Comparison of ENCODE assay signal across 24 cellular contexts in the genomic region with DNA sequence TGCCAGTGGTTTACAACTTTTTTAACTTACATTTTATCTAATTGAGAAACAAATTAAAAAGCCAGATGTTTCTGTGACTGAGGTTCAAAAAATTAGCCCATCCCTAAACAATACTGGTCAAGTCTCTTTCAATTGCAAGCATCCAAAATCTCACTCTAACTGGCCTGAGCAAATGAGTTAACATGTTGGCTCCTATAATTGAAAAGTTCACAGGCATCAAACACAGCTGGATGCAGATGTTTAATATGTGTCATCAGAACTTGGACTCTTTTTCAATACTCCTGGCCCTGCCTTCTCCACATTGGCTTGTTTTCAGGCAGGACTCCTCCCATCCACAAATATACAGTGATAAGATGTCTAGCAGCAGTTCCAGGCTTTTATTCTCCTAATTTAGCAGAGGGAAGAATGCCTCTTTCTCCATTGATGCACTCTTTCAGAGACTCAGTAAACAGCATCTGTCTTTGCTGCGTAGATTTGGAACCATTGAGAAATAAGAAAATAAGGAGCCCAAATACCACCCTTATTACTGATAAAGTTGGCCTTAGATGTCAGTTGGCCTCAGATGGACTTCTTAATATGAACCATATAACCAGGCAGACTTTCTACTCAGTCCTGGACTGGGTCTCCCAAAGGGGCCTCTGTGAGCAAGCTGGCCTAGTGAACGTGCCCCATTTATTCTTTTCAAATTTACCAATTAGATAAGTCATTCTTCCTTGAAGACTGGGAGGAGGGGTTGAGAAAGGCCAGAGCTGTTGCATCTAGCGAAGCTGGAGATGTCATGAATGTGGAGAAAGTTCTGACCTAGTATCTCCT. TPM values are rescaled to one million over a fixed set of nuclear protein-coding genes. Genes with fewer than 3 reads are reported as not detected.
DNase-seq lines count a peak whose midpoint lies in the region; ATAC-seq and TF ChIP-seq lines count a peak whose summit lies in the region.
"Had no signal": no experiment of that assay in that cellular context is flagged by ENCODE, and none has a peak within 500 bp of the region (broad histone marks: within the 10 kb centered on the region; RNA-seq: fewer than 3 reads in every experiment).

No MANE protein-coding gene starts in this region.

- H3K9ac ChIP-seq in trophoblast cell (ENCODE audit: low read length) (no peak overlapping the region), mammary epithelial cell (ENCODE audit: insufficient read depth, low read length) (no peak overlapping the region)
- H3K9ac ChIP-seq: KMS-11 had no signal

- H3K4me3 ChIP-seq in choroid plexus epithelial cell (ENCODE audit: low read depth, low read length) (no peak overlapping the region), heart right ventricle (no peak overlapping the region), trophoblast cell (ENCODE audit: low read depth, low read length) (no peak overlapping the region), mammary epithelial cell (replicated peaks in 1 of 3; ENCODE audit: insufficient read depth in 1 of 3, low read depth in 2 of 3, low read length in 3 of 3) (no peak overlapping the region)
- H3K4me3 ChIP-seq: HAP-1 had no signal

- H2BK5ac ChIP-seq in trophoblast cell (ENCODE audit: low read depth, low read length, poor library complexity), result peak overlapping the region; percentile 81

- intact Hi-C loops in heart right ventricle (cut with DNase I) (loop anchor here in 1 of 10 donors (10.0 kb wide), 2 partner anchors 248 to 368 kb away; no protein-coding TSS in a partner anchor), mammary epithelial cell (cut with micrococcal nuclease) (no loop called here)

- dilution Hi-C loops in mammary epithelial cell (cut with HindIII; ENCODE audit: low sequenced_read_pairs), result no loop called here

- H2AK5ac ChIP-seq in trophoblast cell (ENCODE audit: low read length), result peak overlapping the region; percentile 37

- H3K36me3 ChIP-seq in heart right ventricle (no peaks in the 10 kb centered on the region), trophoblast cell (ENCODE audit: control insufficient read depth in 1 of 2, insufficient read depth in 2 of 2, low read length in 2 of 2) (no peaks in the 10 kb centered on the region), mammary epithelial cell (ENCODE audit: insufficient read depth, low read length) (no peaks in the 10 kb centered on the region)
- H3K36me3 ChIP-seq: HAP-1 had no signal

- H3K9me3 ChIP-seq in heart right ventricle (no peaks in the 10 kb centered on the region), trophoblast cell (ENCODE audit: insufficient read depth, low read depth, low read length) (no peaks in the 10 kb centered on the region), mammary epithelial cell (replicated peaks; ENCODE audit: insufficient read depth, low read length) (no peaks in the 10 kb centered on the region)
- H3K9me3 ChIP-seq: HAP-1 had no signal

- peak overlapping the region; percentile 58 for H4K8ac ChIP-seq in trophoblast cell (ENCODE audit: low read depth, low read length)

- H3K4me1 ChIP-seq in heart right ventricle, result peaks cover 0 to 15% (median 0%) of the 10 kb centered on the region in 9 donors
- peaks cover 4 to 5% of the 10 kb centered on the region in 2 experiments for H3K4me1 ChIP-seq in trophoblast cell (ENCODE audit: control insufficient read depth in 1 of 2, insufficient read depth in 2 of 2, low read length in 2 of 2)
- peaks cover 20% of the 10 kb centered on the region for H3K4me1 ChIP-seq in mammary epithelial cell (ENCODE audit: insufficient read depth, low read length)
- H3K4me1 ChIP-seq: HAP-1 had no signal

- H3K18ac ChIP-seq in trophoblast cell (ENCODE audit: low read length), result no peak overlapping the region

- DNase-seq in EH (ENCODE audit: low read depth), result peak; percentile 49
- peak; percentile 61 for DNase-seq in choroid plexus epithelial cell (ENCODE audit: low read depth)
- peak in 1 of 2 donors; percentile 43 for DNase-seq in heart right ventricle
- peak in 1 of 2 donors; percentile 71 for DNase-seq in trophoblast cell
- DNase-seq in GOT3 (lab: John Stamatoyannopoulos, UW), result no peak
- no peak for DNase-seq in cerebellum (ENCODE audit: low spot score)
- DNase-seq in mammary epithelial cell, result no peak
- DNase-seq: activated CD4-positive, alpha-beta memory T cell treated with anti-CD3 and anti-CD28 coated beads, Interleukin-2, amount 10 ng/mL, durations not matched to agents 7 days and 5 days; activated CD4-positive, CD25-positive, alpha-beta regulatory T cell; activated naive CD4-positive, alpha-beta T cell treated with Interleukin-2 at 50 U/mL for 16 hours; anterior cingulate cortex; CD8-positive, alpha-beta memory T cell; DMS53; effector CD8-positive, alpha-beta T cell; immature natural killer cell; naive B cell; NCI-H1048; NCI-H2029; NCI-H345 had no signal

- H2BK12ac ChIP-seq in trophoblast cell (ENCODE audit: low read length), result peak overlapping the region; percentile 86

- H4K12ac ChIP-seq in trophoblast cell (ENCODE audit: low read depth, low read length), result no peak overlapping the region

- H3K79me2 ChIP-seq in trophoblast cell (ENCODE audit: control insufficient read depth, insufficient read depth, low read length, poor library complexity) (no peaks in the 10 kb centered on the region), mammary epithelial cell (ENCODE audit: insufficient read depth, low read length) (no peaks in the 10 kb centered on the region)

- no peaks in the 10 kb centered on the region for H4K20me1 ChIP-seq in mammary epithelial cell (ENCODE audit: insufficient read depth, low read length)

- H3K4me2 ChIP-seq in trophoblast cell (ENCODE audit: low read length), result no peak overlapping the region
- H3K4me2 ChIP-seq in mammary epithelial cell (ENCODE audit: insufficient read depth, low read depth, low read length), result no peak overlapping the region
- H3K4me2 ChIP-seq: KMS-11 had no signal

- H3K27me3 ChIP-seq in heart right ventricle, result no peaks in the 10 kb centered on the region
- no peaks in the 10 kb centered on the region for H3K27me3 ChIP-seq in trophoblast cell (ENCODE audit: insufficient read depth, low read length)
- no peaks in the 10 kb centered on the region for H3K27me3 ChIP-seq in mammary epithelial cell (ENCODE audit: insufficient read depth, low read length)

- H3K79me1 ChIP-seq in trophoblast cell (ENCODE audit: low read length), result peaks cover 23% of the 10 kb centered on the region

- WGBS in heart right ventricle, 2 donors, result 74 to 82% methylated on average over 3 of the region's 3 CpGs
- no CpG with 5 or more reads among the region's 3 CpGs for WGBS in trophoblast cell (ENCODE audit: extremely low coverage, insufficient coverage, insufficient read length)
- 98% methylated on average over 3 of the region's 3 CpGs for WGBS in mammary epithelial cell (ENCODE audit: low coverage, missing lambda C conversion rate)

- BruUV-seq in mammary epithelial cell (replicated peaks; lab: Mats Ljungman, UMichigan), result no TSS peak

- H3K14ac ChIP-seq in trophoblast cell (ENCODE audit: low read length), result peak overlapping the region; percentile 67

- peak overlapping the region; percentile 77 for H2BK120ac ChIP-seq in trophoblast cell (ENCODE audit: insufficient read depth, low read length, poor library complexity)

- H2AFZ ChIP-seq in trophoblast cell (ENCODE audit: insufficient read depth, low read length, poor library complexity) (no peak overlapping the region), mammary epithelial cell (ENCODE audit: low read depth, low read length) (no peak overlapping the region)

- ATAC-seq in heart right ventricle (peak; percentile 81 to 89 (median 86)), GM18907 (IDR thresholded peaks at IDR 0.05; ENCODE audit: unreplicated experiment) (no peak)
- ATAC-seq: Panc1, SK-N-SH treated with all-trans-retinoic acid at 6 μM for 48 hours had no signal

- H4K91ac ChIP-seq in trophoblast cell (ENCODE audit: low read depth, low read length), result peak overlapping the region; percentile 82

- no peak overlapping the region for H3K4ac ChIP-seq in trophoblast cell (ENCODE audit: low read depth, low read length)

- in situ Hi-C loops in mammary epithelial cell (cut with MboI; ENCODE audit: low sequenced_read_pairs in 2 of 2), result no loop called here

- H3K23ac ChIP-seq in trophoblast cell (ENCODE audit: low read length), result no peak overlapping the region

- CTCF ChIA-PET in mammary epithelial cell (lab: Charles Lee; ENCODE audit: low non-redundant PET), result no interaction called here

- TF ChIP-seq CTCF in choroid plexus epithelial cell (conservative IDR thresholded peaks at IDR 0.05; ENCODE audit: low read depth, low read length) (no peak), heart right ventricle (IDR thresholded peaks at IDR 0.05) (no peak), mammary epithelial cell (conservative IDR thresholded peaks at IDR 0.05 in 1 of 2, IDR thresholded peaks at IDR 0.05 in 1 of 2; ENCODE audit: extremely low read depth in 1 of 2, insufficient read depth in 1 of 2, low read depth in 1 of 2, low read length in 2 of 2) (no peak)

- H3K27ac ChIP-seq in heart right ventricle, result peak overlapping the region in 7 of 10 donors; percentile 35 to 66 (median 50)
- no peak overlapping the region for H3K27ac ChIP-seq in trophoblast cell (ENCODE audit: low read depth, low read length)
- H3K27ac ChIP-seq in mammary epithelial cell (ENCODE audit: insufficient read depth, low read depth, low read length), result no peak overlapping the region
- H3K27ac ChIP-seq: KMS-11 had no signal

RNA-seq across cellular contexts. Expression of a gene that starts 30.4 kb away (rescaled TPM):
- total RNA-seq in heart right ventricle, result 100 to 1,000 TPM in 8 of 10 donors, 10 to 100 TPM in 2; 67.8 to 888 (median 136) TPM
- polyA plus RNA-seq in heart right ventricle, result 100 to 1,000 TPM in 1 of 2 donors, 10 to 100 TPM in 1; 72.7 to 802 TPM
- polyA plus RNA-seq in trophoblast cell (2013), result 3,568 and 4,026 TPM in 2 replicates
- 262 TPM for total RNA-seq in cerebellum
- total RNA-seq in mammary epithelial cell, result over 10,000 TPM; 11,348 to 20,313 TPM
- polyA plus RNA-seq in mammary epithelial cell, result 3,880 TPM
- 7,804 TPM for polyA minus RNA-seq in mammary epithelial cell

Comparison
In these comparisons a context has a peak if more than half of its experiments do, and no peak if none do; other contexts are left out.
1. DNase-seq: peak in EH (single experiment) and choroid plexus epithelial cell (single experiment); none in GOT3 (single experiment), cerebellum (single experiment) and mammary epithelial cell (single experiment).
2. H3K27ac ChIP-seq: peak in heart right ventricle (7 of 10); none in trophoblast cell (single experiment) and mammary epithelial cell (single experiment).
3. RNA of a gene that starts 30.4 kb away (total RNA-seq): 11,348 to 20,313 TPM in mammary epithelial cell; 262 TPM in cerebellum (single experiment) and 67.8 to 888 TPM in heart right ventricle; every median in the first group is over 10 times any median in the second.